ENCODE assay signal across 8 cellular contexts in the genomic region with DNA sequence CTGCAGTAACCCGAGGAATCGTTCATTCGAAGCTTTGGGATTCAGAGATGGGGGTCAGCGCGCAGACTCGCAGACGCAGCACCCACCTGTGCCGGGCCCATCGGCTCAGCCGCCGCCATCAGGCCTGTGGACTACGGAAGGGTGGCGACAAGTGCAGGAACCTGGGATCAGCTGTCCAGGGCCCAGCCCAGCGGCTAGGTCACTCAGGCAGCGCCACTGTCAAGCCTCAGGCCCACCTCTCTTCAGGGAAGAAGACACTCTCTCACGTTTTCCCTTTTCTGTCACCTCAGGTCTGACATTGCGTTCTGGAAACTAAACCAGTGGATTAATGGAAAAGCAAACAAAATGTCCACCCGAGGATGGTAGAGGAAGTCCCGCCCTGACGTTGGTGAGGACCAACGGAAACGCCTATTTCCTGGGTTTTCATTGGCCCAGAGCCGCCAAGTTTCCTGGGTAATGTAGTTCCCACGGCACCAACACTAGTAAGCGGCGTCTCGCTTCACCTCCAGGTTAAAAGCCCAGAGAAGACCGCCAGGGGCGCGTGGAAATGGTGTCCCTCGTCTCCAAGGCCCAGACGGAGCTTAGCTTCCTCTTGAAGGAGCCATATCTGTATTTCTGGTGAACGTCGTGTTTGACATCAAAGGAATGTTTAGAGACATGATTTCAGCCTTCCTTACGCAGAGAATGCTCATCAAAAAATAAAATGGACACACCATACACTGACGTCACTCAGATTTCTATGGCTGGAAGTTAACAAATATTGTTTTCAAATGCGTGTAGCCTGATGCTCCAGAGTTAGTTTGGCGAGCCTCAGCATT. TPM values are rescaled to one million over a fixed set of nuclear protein-coding genes. Genes with fewer than 3 reads are reported as not detected.
DNase-seq lines count a peak whose midpoint lies in the region; ATAC-seq and TF ChIP-seq lines count a peak whose summit lies in the region.

ZNF772 (minus strand) TSS at position 376 of the 818 bp plus-strand sequence; CDS start at position 119, 257 bp downstream.

- peak; percentile 67 for DNase-seq in AG09319 (ENCODE audit: extremely low read depth, low read depth)
- peak; percentile 88 for DNase-seq in NCI-H345 (lab: John Stamatoyannopoulos, UW)
- peak; percentile 91 for DNase-seq in activated CD4-positive, alpha-beta T cell treated with anti-CD3 and anti-CD28 coated beads for 48 hours
- peak; percentile 90 for DNase-seq in coronary artery (ENCODE audit: low spot score)
- DNase-seq in left colon, result peak; percentile 85 to 91
- DNase-seq in stimulated activated CD4-positive, alpha-beta T cell treated with anti-CD3 and anti-CD28 coated beads, Interleukin-1b, Interleukin-23, amount 100 ng/mL, for 4 hours (ENCODE audit: low read depth in 2 of 2), result peak; percentile 71 to 76

- intact Hi-C loops in left colon (cut with DNase I, micrococcal nuclease), result no loop called here

- peak; percentile 43 for TF ChIP-seq CTCF in AG09319 (IDR thresholded peaks at IDR 0.05; ENCODE audit: low read depth, low read length)
- no peak for TF ChIP-seq CTCF in coronary artery (IDR thresholded peaks at IDR 0.05)

- ATAC-seq in GM18907 (IDR thresholded peaks at IDR 0.05; ENCODE audit: unreplicated experiment) (peak; percentile 93), HG03159 (IDR thresholded peaks at IDR 0.05; ENCODE audit: unreplicated experiment) (peak; percentile 98), left colon (peak; percentile 100)

- H3K27ac ChIP-seq in coronary artery, result peak within 1 kb of the TSS; percentile 63 to 87

- peak within 1 kb of the TSS; percentile 86 for H3K4me3 ChIP-seq in coronary artery

RNA-seq across cellular contexts. Expression of gene ZNF772, which starts in this region (rescaled TPM):
- total RNA-seq in left colon, result 1 to 10 TPM; 3.2 to 3.8 TPM

Comparison
In these comparisons a context has a peak if more than half of its experiments do, and no peak if none do; other contexts are left out.
1. Peak in every context shown above with its lines: DNase-seq, ATAC-seq, H3K4me3 ChIP-seq and H3K27ac ChIP-seq.